Comparison of ENCODE assay signal across 1 cellular context in genomic region chr1:9242338-9242969, GRCh38.
TF ChIP-seq lines count a peak whose summit lies in the region.

No MANE protein-coding gene starts in this region.

TF ChIP-seq in K562, 482 proteins besides CTCF, POLR2A, EP300 and RAD21 (continued from another document):
- no peak for TF ChIP-seq MLLT1 (IDR thresholded peaks at IDR 0.05)
- TF ChIP-seq BRD9 (IDR thresholded peaks at IDR 0.05; ENCODE audit: low read depth, partially characterized antibody): no peak
- no peak for TF ChIP-seq CBX2 (IDR thresholded peaks at IDR 0.05; ENCODE audit: insufficient read depth, low read length, poor library complexity, severe bottlenecking)
- TF ChIP-seq, protein P1, sequence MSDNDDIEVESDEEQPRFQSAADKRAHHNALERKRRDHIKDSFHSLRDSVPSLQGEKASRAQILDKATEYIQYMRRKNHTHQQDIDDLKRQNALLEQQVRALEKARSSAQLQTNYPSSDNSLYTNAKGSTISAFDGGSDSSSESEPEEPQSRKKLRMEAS (CRISPR knock-in tag; IDR thresholded peaks at IDR 0.05): no peak
